Comparison of ENCODE assay signal across 8 cellular contexts in the genomic region with DNA sequence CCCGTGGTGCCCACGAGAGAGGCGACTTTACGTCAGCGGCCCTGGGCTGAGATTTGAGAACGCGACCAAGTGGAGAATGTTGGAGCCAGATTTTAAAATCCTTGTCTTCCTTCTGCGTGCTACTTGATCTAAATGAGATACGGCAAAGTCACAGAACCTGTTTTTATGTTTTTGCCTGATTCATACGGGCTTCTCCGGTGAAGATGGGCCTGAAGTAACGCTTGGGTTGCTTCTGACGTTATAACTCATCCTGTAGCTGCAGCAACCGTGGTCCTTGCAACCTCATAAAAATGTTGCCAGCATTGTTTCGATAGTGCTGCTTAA. TPM values are rescaled to one million over a fixed set of nuclear protein-coding genes. Genes with fewer than 3 reads are reported as not detected.
DNase-seq lines count a peak whose midpoint lies in the region; ATAC-seq and TF ChIP-seq lines count a peak whose summit lies in the region.

No MANE protein-coding gene starts in this region.

- H3K36me3 ChIP-seq in rectal smooth muscle tissue (ENCODE audit: control insufficient read depth, insufficient read depth, low read length), result no peaks in the 10 kb centered on the region

- POLR2A ChIA-PET in T-cell (lab: Charles Lee), result no interaction called here

- H3K27me3 ChIP-seq in foreskin keratinocyte (no peaks in the 10 kb centered on the region), rectal smooth muscle tissue (ENCODE audit: control insufficient read depth, insufficient read depth, low read length) (no peaks in the 10 kb centered on the region)

- CTCF ChIA-PET in T-cell (lab: Charles Lee), result interaction anchor here in 1 of 2 donors (0.6 kb wide), 1 partner anchor 13 kb away, joined by 3 read pairs; no protein-coding TSS in a partner anchor

- DNase-seq in NCI-H526 (lab: John Stamatoyannopoulos, UW) (peak; percentile 29 to 57), NCI-H526 treated with DMSO at 0.1 percent for 48 hours (lab: John Stamatoyannopoulos, UW) (no peak), T-cell (peak in 2 of 34 experiments; percentile 0 to 3), foreskin keratinocyte (peak; percentile 31 to 66), posterior vena cava (ENCODE audit: low spot score) (no peak)

- ATAC-seq in T-cell (replicated peaks in 1 of 4) (peak in 1 of 4 experiments; percentile 1), foreskin keratinocyte (peak; percentile 65), GM21825 (IDR thresholded peaks at IDR 0.05; ENCODE audit: unreplicated experiment) (no peak), HG02981 (IDR thresholded peaks at IDR 0.05; ENCODE audit: unreplicated experiment) (no peak)

- H3K4me3 ChIP-seq in rectal smooth muscle tissue (ENCODE audit: low read length), result peak overlapping the region; percentile 90

- peak overlapping the region; percentile 85 for H3K27ac ChIP-seq in foreskin keratinocyte
- H3K27ac ChIP-seq in rectal smooth muscle tissue (ENCODE audit: low read depth, low read length), result peak overlapping the region; percentile 81

- no peak for TF ChIP-seq CTCF in foreskin keratinocyte (conservative IDR thresholded peaks at IDR 0.05)

- peak overlapping the region; percentile 86 to 95 (median 92) for H3K4me3 Mint-ChIP-seq in T-cell

- peaks cover 8% of the 10 kb centered on the region for H3K4me1 ChIP-seq in foreskin keratinocyte
- peaks cover 3% of the 10 kb centered on the region for H3K4me1 ChIP-seq in rectal smooth muscle tissue (ENCODE audit: control insufficient read depth, insufficient read depth, low read length)

- H3K9me3 Mint-ChIP-seq in T-cell, result no peaks in the 10 kb centered on the region

- no peaks in the 10 kb centered on the region for H3K27me3 Mint-ChIP-seq in T-cell

- H3K4me1 Mint-ChIP-seq in T-cell, result peaks cover 39 to 50% (median 46%) of the 10 kb centered on the region in 3 donors

- H3K9ac ChIP-seq in rectal smooth muscle tissue (ENCODE audit: low read length), result peak overlapping the region; percentile 83

- intact Hi-C loops in posterior vena cava (cut with DNase I), result no loop called here

- H3K27ac Mint-ChIP-seq in T-cell, result peak overlapping the region; percentile 95 to 97

- peaks cover 11% of the 10 kb centered on the region for H3K36me3 Mint-ChIP-seq in T-cell

RNA-seq across cellular contexts. Expression of a gene that starts 0.5 kb away (rescaled TPM):
- total RNA-seq in T-cell (10 to 100 TPM in 3 of 5 donors, 1 to 10 TPM in 2; 6.6 to 12.0 (median 11.0) TPM), foreskin keratinocyte (15.4 and 16.7 TPM in 2 replicates), posterior vena cava (10 to 100 TPM; 15.4 to 16.2 TPM)
- polyA plus RNA-seq in foreskin keratinocyte, result 12.3 and 13.2 TPM in 2 replicates

Comparison
In these comparisons a context has a peak if more than half of its experiments do, and no peak if none do; other contexts are left out.
1. DNase-seq: peak in NCI-H526 (2 of 2) and foreskin keratinocyte (2 of 2); none in NCI-H526 treated with DMSO at 0.1 percent for 48 hours (single experiment) and posterior vena cava (single experiment).